8 cellular contexts compared by ENCODE assay signal in the genomic region with DNA sequence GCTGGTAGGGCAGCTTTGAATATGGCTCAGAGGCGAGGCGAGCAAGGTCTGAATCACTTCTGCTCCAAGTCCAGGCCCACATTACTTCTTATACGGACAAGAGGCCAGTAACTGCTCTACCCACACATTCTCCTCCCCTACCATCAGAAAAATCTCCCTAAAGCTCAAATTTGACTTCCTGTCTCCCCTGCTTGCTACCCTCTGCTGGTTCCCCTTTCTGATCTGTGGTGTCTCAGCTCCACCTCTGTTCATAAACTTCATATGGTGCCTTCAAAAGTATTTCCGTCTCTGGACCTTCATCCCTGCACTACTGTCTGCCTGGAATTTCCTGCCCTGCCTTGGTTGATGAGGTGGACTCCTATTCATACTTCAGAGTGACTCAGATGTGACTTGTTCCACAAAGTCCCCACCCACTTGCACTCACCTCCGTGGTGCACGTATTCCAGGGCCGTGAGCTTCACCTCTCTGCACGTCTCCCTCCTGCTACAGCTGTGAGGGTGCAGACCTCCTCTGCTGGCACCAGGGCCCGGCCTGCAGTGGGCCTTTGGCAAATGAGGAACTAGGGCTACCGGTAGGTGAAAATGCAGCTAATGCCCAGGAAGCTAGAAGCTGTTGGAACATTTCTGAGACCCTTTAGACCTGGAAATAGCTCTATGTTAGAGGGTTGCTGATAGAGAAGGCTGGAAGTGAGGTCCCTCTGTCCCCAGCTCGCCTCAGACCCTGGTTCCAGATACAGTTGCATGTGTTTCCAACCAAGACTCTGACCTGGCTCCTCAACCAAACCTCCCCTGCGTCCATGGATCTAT. TPM values are rescaled to one million over a fixed set of nuclear protein-coding genes. Genes with fewer than 3 reads are reported as not detected.
DNase-seq lines count a peak whose midpoint lies in the region; ATAC-seq and TF ChIP-seq lines count a peak whose summit lies in the region.

No MANE protein-coding gene starts in this region.

- H3K27ac ChIP-seq in Panc1 (ENCODE audit: low read length) = peak overlapping the region; percentile 90

- H3K36me3 Mint-ChIP-seq in activated T-cell treated with anti-CD3 and anti-CD28 coated beads, Interleukin-2, amount 50 U/mL, for 72 hours (ENCODE audit: insufficient read depth in 2 of 2) = peaks cover 0 to 4% of the 10 kb centered on the region in 2 donors
- no peaks in the 10 kb centered on the region for H3K36me3 Mint-ChIP-seq in stimulated activated memory B cell treated with anti-CD40 and anti-IgM and Interleukin-4, amounts not matched to agents 10 μg/mL and 1 μg/mL and 100 μg/mL, for 72 hours

- H3K4me1 ChIP-seq in Panc1 (ENCODE audit: control insufficient read depth, insufficient read depth, low read length) = peaks cover 18% of the 10 kb centered on the region

- intact Hi-C loops in Panc1 (cut with micrococcal nuclease; ENCODE audit: unreplicated experiment) = no loop called here

- H3K4me3 ChIP-seq in Panc1 (ENCODE audit: low read depth in 2 of 2, low read length in 2 of 2) = peak overlapping the region in 1 of 2 experiments; percentile 23; a peak in 1 of 4 replicates

- H3K36me3 ChIP-seq in Panc1 (ENCODE audit: control insufficient read depth, insufficient read depth, low read length) = no peaks in the 10 kb centered on the region

- H3K27me3 Mint-ChIP-seq in activated T-cell treated with anti-CD3 and anti-CD28 coated beads, Interleukin-2, amount 50 U/mL, for 72 hours (ENCODE audit: low read depth) = no peaks in the 10 kb centered on the region
- H3K27me3 Mint-ChIP-seq in stimulated activated memory B cell treated with anti-CD40 and anti-IgM and Interleukin-4, amounts not matched to agents 10 μg/mL and 1 μg/mL and 100 μg/mL, for 72 hours = no peaks in the 10 kb centered on the region

- peak; percentile 76 for ATAC-seq in GM18870 (IDR thresholded peaks at IDR 0.05; ENCODE audit: unreplicated experiment)
- peak; percentile 57 for ATAC-seq in HG02981 (IDR thresholded peaks at IDR 0.05; ENCODE audit: unreplicated experiment)
- ATAC-seq in Panc1 = peak; percentile 96
- ATAC-seq in activated T-cell treated with anti-CD3 and anti-CD28 coated beads, Interleukin-2, amount 50 U/mL, for 72 hours (replicated peaks in 1 of 2) = peak; percentile 91 to 94
- peak; percentile 91 for ATAC-seq in stimulated activated memory B cell treated with anti-CD40 and anti-IgM and Interleukin-4, amounts not matched to agents 10 μg/mL and 1 μg/mL and 100 μg/mL, for 72 hours

- POLR2A ChIA-PET in Panc1 (lab: Charles Lee) = interaction anchor here (0.6 to 2.8 kb wide), 4 partner anchors 11 to 576 kb away, joined by 3 to 12 read pairs (median 3); partner anchors contain the start of gene TCF7L1

- CTCF ChIA-PET in Panc1 (lab: Charles Lee) = interaction anchor here (0.5 kb wide), 2 partner anchors 7 to 8 kb away, joined by 5 read pairs; no protein-coding TSS in a partner anchor

- H3K9me3 Mint-ChIP-seq in activated T-cell treated with anti-CD3 and anti-CD28 coated beads, Interleukin-2, amount 50 U/mL, for 72 hours = no peaks in the 10 kb centered on the region
- H3K9me3 Mint-ChIP-seq in stimulated activated memory B cell treated with anti-CD40 and anti-IgM and Interleukin-4, amounts not matched to agents 10 μg/mL and 1 μg/mL and 100 μg/mL, for 72 hours = no peaks in the 10 kb centered on the region

- in situ Hi-C loops in Panc1 (cut with HindIII; ENCODE audit: low pct_unique_long_range_greater_than_20kb, low sequenced_read_pairs) = no loop called here

- DNase-seq in Panc1 (ENCODE audit: low read depth, low spot score) = peak; percentile 91
- peak; percentile 73 to 83 for DNase-seq in activated T-cell treated with anti-CD3 and anti-CD28 coated beads, Interleukin-2, amount 50 U/mL, for 72 hours
- peak; percentile 99 for DNase-seq in kidney tubule cell (ENCODE audit: low spot score)
- DNase-seq in DMS153 (lab: John Stamatoyannopoulos, UW) = no peak
- no peak for DNase-seq in NCI-H128 (lab: John Stamatoyannopoulos, UW; ENCODE audit: unreplicated experiment)

- no peaks in the 10 kb centered on the region for H3K9me3 ChIP-seq in Panc1 (ENCODE audit: control insufficient read depth, insufficient read depth, low read depth, low read length)

- peak overlapping the region; percentile 56 to 78 for H3K4me3 Mint-ChIP-seq in activated T-cell treated with anti-CD3 and anti-CD28 coated beads, Interleukin-2, amount 50 U/mL, for 72 hours
- peak overlapping the region; percentile 16 for H3K4me3 Mint-ChIP-seq in stimulated activated memory B cell treated with anti-CD40 and anti-IgM and Interleukin-4, amounts not matched to agents 10 μg/mL and 1 μg/mL and 100 μg/mL, for 72 hours

- peak overlapping the region; percentile 70 for H3K27ac Mint-ChIP-seq in activated T-cell treated with anti-CD3 and anti-CD28 coated beads, Interleukin-2, amount 50 U/mL, for 72 hours
- H3K27ac Mint-ChIP-seq in stimulated activated memory B cell treated with anti-CD40 and anti-IgM and Interleukin-4, amounts not matched to agents 10 μg/mL and 1 μg/mL and 100 μg/mL, for 72 hours = peak overlapping the region; percentile 82

- TF ChIP-seq CTCF in Panc1 (IDR thresholded peaks at IDR 0.05) = no peak

- H3K27me3 ChIP-seq in Panc1 (ENCODE audit: control insufficient read depth, insufficient read depth, low read length) = no peaks in the 10 kb centered on the region

- BruUV-seq in Panc1 (replicated peaks; lab: Mats Ljungman, UMichigan) = no TSS peak

- peaks cover 59% of the 10 kb centered on the region for H3K4me1 Mint-ChIP-seq in activated T-cell treated with anti-CD3 and anti-CD28 coated beads, Interleukin-2, amount 50 U/mL, for 72 hours (ENCODE audit: low read depth)
- peaks cover 52% of the 10 kb centered on the region for H3K4me1 Mint-ChIP-seq in stimulated activated memory B cell treated with anti-CD40 and anti-IgM and Interleukin-4, amounts not matched to agents 10 μg/mL and 1 μg/mL and 100 μg/mL, for 72 hours

RNA-seq across cellular contexts. Expression of gene KCMF1, which starts 24.6 kb away (rescaled TPM):
- total RNA-seq in Panc1 (2021; ENCODE audit: unreplicated experiment) = 163 TPM
- 73.4 TPM for polyA plus RNA-seq in Panc1 (2012; ENCODE audit: insufficient read length)
- 100 to 1,000 TPM; 115 to 139 TPM for total RNA-seq in activated T-cell treated with anti-CD3 and anti-CD28 coated beads, Interleukin-2, amount 50 U/mL, for 72 hours

RNA-seq across cellular contexts. Expression of gene TMSB10, which starts 41.0 kb away (rescaled TPM):
- total RNA-seq in Panc1 (2021; ENCODE audit: unreplicated experiment) = 1,916 TPM
- 3,818 TPM for polyA plus RNA-seq in Panc1 (2012; ENCODE audit: insufficient read length)
- 1,000 to 10,000 TPM in 1 of 2 donors, 100 to 1,000 TPM in 1; 884 to 1,078 TPM for total RNA-seq in activated T-cell treated with anti-CD3 and anti-CD28 coated beads, Interleukin-2, amount 50 U/mL, for 72 hours

Comparison
In these comparisons a context has a peak if more than half of its experiments do, and no peak if none do; other contexts are left out.
1. DNase-seq: peak in Panc1 (single experiment), activated T-cell treated with anti-CD3 and anti-CD28 coated beads, Interleukin-2, amount 50 U/mL, for 72 hours (2 of 2) and kidney tubule cell (single experiment); none in DMS153 (single experiment) and NCI-H128 (single experiment).
2. Peak in every context shown above with its lines, with median percentiles within 50 percentile points of each other: ATAC-seq.